In the genomic region with DNA sequence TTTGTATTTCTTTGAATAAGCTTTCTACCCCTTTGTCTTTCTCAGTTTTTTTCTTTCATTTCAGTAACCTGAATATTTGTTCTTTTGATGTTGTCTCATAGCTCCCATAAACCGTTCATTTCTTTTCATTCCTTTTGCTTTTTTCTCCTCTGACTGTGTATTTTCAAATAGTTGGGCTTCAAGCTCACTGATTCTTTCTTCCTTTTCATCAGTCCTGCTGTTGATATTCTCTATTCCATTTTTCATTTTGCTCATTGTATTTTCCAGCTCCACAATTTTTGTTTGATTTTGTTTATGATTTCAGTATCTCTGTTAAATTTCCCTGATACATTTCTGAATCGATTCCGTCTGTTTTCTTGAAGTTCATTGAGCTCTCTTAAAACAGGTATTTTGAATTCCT, we compare ENCODE assay signal across 22 cellular contexts.
DNase-seq lines count a peak whose midpoint lies in the region; ATAC-seq, FAIRE-seq and TF ChIP-seq lines count a peak whose summit lies in the region.
"Had no signal": no experiment of that assay in that cellular context is flagged by ENCODE, and none has a peak within 500 bp of the region (broad histone marks: within the 10 kb centered on the region; RNA-seq: fewer than 3 reads in every experiment).

No MANE protein-coding gene starts in this region.

- peaks cover 35 to 38% of the 10 kb centered on the region in 2 donors for H3K9me3 Mint-ChIP-seq in stimulated activated naive B cell treated with anti-CD40 and anti-IgM and Interleukin-4, amounts not matched to agents 10 μg/mL and 1 μg/mL and 100 μg/mL, for 72 hours

- CTCF ChIA-PET in SK-N-SH (lab: Yijun Ruan, JAX), result no interaction called here
- CTCF ChIA-PET in HEK293 (lab: Yijun Ruan, JAX), result no interaction called here
- CTCF ChIA-PET in GM12878 (lab: Yijun Ruan, JAX), result interaction anchor here (1.0 kb wide), 1 partner anchor 11 kb away, joined by 3 read pairs; no protein-coding TSS in a partner anchor

- H2AFZ ChIP-seq in SK-N-SH (ENCODE audit: low read depth) (no peak overlapping the region), GM12878 (ENCODE audit: control insufficient read depth, low read depth, low read length) (no peak overlapping the region)
- H2AFZ ChIP-seq: GM23248 had no signal

- intact Hi-C loops in GM12878 (cut with micrococcal nuclease; ENCODE audit: unreplicated experiment) (no loop called here), posterior cingulate gyrus (cut with DNase I) (no loop called here)

- H3K27me3 Mint-ChIP-seq in stimulated activated naive B cell treated with anti-CD40 and anti-IgM and Interleukin-4, amounts not matched to agents 10 μg/mL and 1 μg/mL and 100 μg/mL, for 72 hours, result no peaks in the 10 kb centered on the region
- H3K27me3 Mint-ChIP-seq: B cell; CD4-positive, CD25-positive, alpha-beta regulatory T cell had no signal

- H3K4me3 ChIP-seq in SK-N-SH (ENCODE audit: low read depth in 2 of 2, low read length in 1 of 2), result no peak overlapping the region
- H3K4me3 ChIP-seq in HEK293 (ENCODE audit: low read depth, low read length), result no peak overlapping the region
- no peak overlapping the region for H3K4me3 ChIP-seq in GM12878
- H3K4me3 ChIP-seq: BLaER1, GM23248 had no signal

- ATAC-seq in SK-N-SH treated with all-trans-retinoic acid at 6 μM for 48 hours, result no peak
- no peak for ATAC-seq in GM12878
- no peak for ATAC-seq in stimulated activated naive B cell treated with anti-CD40 and anti-IgM and Interleukin-4, amounts not matched to agents 10 μg/mL and 1 μg/mL and 100 μg/mL, for 72 hours (replicated peaks)
- no peak for ATAC-seq in GM19035 (IDR thresholded peaks at IDR 0.05; ENCODE audit: unreplicated experiment)
- ATAC-seq: CD8-positive, alpha-beta T cell had no signal

- H3K79me2 ChIP-seq in SK-N-SH (ENCODE audit: insufficient read depth) (peaks cover 57% of the 10 kb centered on the region), GM12878 (ENCODE audit: control insufficient read depth, insufficient read depth, low read length) (no peaks in the 10 kb centered on the region)

- WGBS in SK-N-SH (ENCODE audit: low lambda C conversion rate), result 98% methylated on average over 3 of the region's 3 CpGs
- 96% methylated on average over 3 of the region's 3 CpGs for WGBS in GM12878 (ENCODE audit: insufficient coverage, insufficient replicate concordance, low lambda C conversion rate, missing lambda C conversion rate)

- TF ChIP-seq POLR2A in GM12878 (IDR thresholded peaks at IDR 0.05; ENCODE audit: low read depth, low read length), result no peak

- no peak for TF ChIP-seq EP300 in SK-N-SH (IDR thresholded peaks at IDR 0.05; ENCODE audit: borderline replicate concordance in 1 of 2, low read depth in 1 of 2, low read length in 1 of 2)
- TF ChIP-seq EP300 in GM12878 (IDR thresholded peaks at IDR 0.05; ENCODE audit: borderline replicate concordance in 1 of 2, control insufficient read depth in 1 of 2, low read depth in 2 of 2, low read length in 2 of 2), result no peak

- no TSS peak for BruUV-seq in GM12878 (replicated peaks; lab: Mats Ljungman, UMichigan)

- TF ChIP-seq CTCF in SK-N-SH (IDR thresholded peaks at IDR 0.05) (no peak), HEK293 (tag by site-specific recombination; IDR thresholded peaks at IDR 0.05) (no peak), GM12878 (IDR thresholded peaks at IDR 0.05 in 2 of 3, conservative IDR thresholded peaks at IDR 0.05 in 1 of 3; ENCODE audit: control insufficient read depth in 2 of 3, extremely low read depth in 1 of 3, insufficient read depth in 1 of 3, low read depth in 3 of 3, low read length in 3 of 3) (no peak)

- POLR2A ChIA-PET in SK-N-SH (lab: Yijun Ruan, JAX), result no interaction called here
- POLR2A ChIA-PET in HEK293 (lab: Yijun Ruan, JAX), result no interaction called here
- POLR2A ChIA-PET in GM12878 (lab: Charles Lee), result no interaction called here

- H3K4me2 ChIP-seq in SK-N-SH, result no peak overlapping the region
- no peak overlapping the region for H3K4me2 ChIP-seq in GM12878 (ENCODE audit: control insufficient read depth, insufficient read depth)
- H3K4me2 ChIP-seq: BLaER1 had no signal

- H4K20me1 ChIP-seq in SK-N-SH (ENCODE audit: insufficient read depth), result no peaks in the 10 kb centered on the region
- no peaks in the 10 kb centered on the region for H4K20me1 ChIP-seq in GM12878 (ENCODE audit: control insufficient read depth, insufficient read depth)
- H4K20me1 ChIP-seq: BLaER1 had no signal

- peaks cover 4% of the 10 kb centered on the region for H3F3A ChIP-seq in SK-N-SH (replicated peaks; ENCODE audit: insufficient read depth)

- no peak for DNase-seq in SK-N-SH
- DNase-seq in GM12878 (ENCODE audit: low read depth, low spot score), result no peak
- DNase-seq in stimulated activated naive B cell treated with anti-CD40 and anti-IgM and Interleukin-4, amounts not matched to agents 10 μg/mL and 1 μg/mL and 100 μg/mL, for 72 hours, result no peak
- no peak for DNase-seq in COLO668 (lab: John Stamatoyannopoulos, UW; ENCODE audit: unreplicated experiment)
- DNase-seq in posterior cingulate gyrus, result no peak
- DNase-seq: CD4-positive, CD25-positive, alpha-beta regulatory T cell; CD8-positive, alpha-beta T cell; DMS153; DND-41; GM23248; H7; HCEC 1CT; HFFc6 had no signal

- TF ChIP-seq RAD21 in SK-N-SH (IDR thresholded peaks at IDR 0.05; ENCODE audit: low read length) (no peak), GM12878 (IDR thresholded peaks at IDR 0.05; ENCODE audit: insufficient read depth, low read depth, low read length) (no peak)

- H3K36me3 ChIP-seq in SK-N-SH (replicated peaks in 1 of 2; ENCODE audit: control insufficient read depth in 1 of 2, insufficient read depth in 2 of 2, low read length in 1 of 2) (peaks cover 0 to 35% of the 10 kb centered on the region in 2 experiments), HEK293 (ENCODE audit: control insufficient read depth in 2 of 2, insufficient read depth in 1 of 2, low read length in 2 of 2) (no peaks in the 10 kb centered on the region), GM12878 (ENCODE audit: control insufficient read depth in 2 of 2, insufficient read depth in 2 of 2, low read length in 1 of 2) (no peaks in the 10 kb centered on the region)

- FAIRE-seq in GM12878 (lab: Jason Lieb, UNC), result no peak
- FAIRE-seq: GM12891, H1 had no signal

- H3K4me1 ChIP-seq in SK-N-SH (ENCODE audit: control insufficient read depth in 1 of 2, insufficient read depth in 2 of 2, low read depth in 1 of 2, low read length in 1 of 2) (0 out of 4 replicates have a peak, but pooled peaks cover 0 to 4% of the 10 kb centered on the region in 2 experiments), HEK293 (ENCODE audit: control insufficient read depth, insufficient read depth, low read length) (no peaks in the 10 kb centered on the region), GM12878 (ENCODE audit: control insufficient read depth, insufficient read depth, low read length) (no peaks in the 10 kb centered on the region)
- H3K4me1 ChIP-seq: BLaER1 had no signal

- H3K27me3 ChIP-seq in SK-N-SH (ENCODE audit: insufficient read depth) (no peaks in the 10 kb centered on the region), GM12878 (replicated peaks in 1 of 2; ENCODE audit: control insufficient read depth in 2 of 2, insufficient read depth in 2 of 2, low read length in 1 of 2) (no peaks in the 10 kb centered on the region)
- H3K27me3 ChIP-seq: BLaER1 had no signal

- peaks cover 50 to 69% of the 10 kb centered on the region in 2 donors for H3K36me3 Mint-ChIP-seq in stimulated activated naive B cell treated with anti-CD40 and anti-IgM and Interleukin-4, amounts not matched to agents 10 μg/mL and 1 μg/mL and 100 μg/mL, for 72 hours

- no peaks in the 10 kb centered on the region for H3K4me1 Mint-ChIP-seq in stimulated activated naive B cell treated with anti-CD40 and anti-IgM and Interleukin-4, amounts not matched to agents 10 μg/mL and 1 μg/mL and 100 μg/mL, for 72 hours
- H3K4me1 Mint-ChIP-seq: B cell had no signal

- RAD21 ChIA-PET in GM12878 (lab: Charles Lee; ENCODE audit: unreplicated experiment), result no interaction called here

- no peak overlapping the region for H3K9ac ChIP-seq in SK-N-SH
- no peak overlapping the region for H3K9ac ChIP-seq in GM12878 (ENCODE audit: control insufficient read depth, insufficient read depth, low read length)
- H3K9ac ChIP-seq: BLaER1, GM23248 had no signal

- SMC1A ChIA-PET in GM12878 (lab: Charles Lee; ENCODE audit: uncharacterized antibody, unreplicated experiment), result interaction anchor here (0.9 kb wide), 1 partner anchor 21 kb away, joined by 3 read pairs; no protein-coding TSS in a partner anchor

- peaks cover 3% of the 10 kb centered on the region; the same call in 1 of the 2 replicates for H3K9me2 ChIP-seq in SK-N-SH

- in situ Hi-C loops in GM12878 (cut with MboI), result no loop called here

- no peak overlapping the region for H3K4me3 Mint-ChIP-seq in stimulated activated naive B cell treated with anti-CD40 and anti-IgM and Interleukin-4, amounts not matched to agents 10 μg/mL and 1 μg/mL and 100 μg/mL, for 72 hours
- H3K4me3 Mint-ChIP-seq: B cell; CD4-positive, CD25-positive, alpha-beta regulatory T cell; CD8-positive, alpha-beta T cell; HFFc6 had no signal

- peaks cover 30% of the 10 kb centered on the region for H3K9me3 ChIP-seq in SK-N-SH
- no peaks in the 10 kb centered on the region for H3K9me3 ChIP-seq in HEK293 (ENCODE audit: control insufficient read depth, insufficient read depth, low read depth, low read length)
- peaks cover 2% of the 10 kb centered on the region; the same call in 2 of the 3 replicates for H3K9me3 ChIP-seq in GM12878 (replicated peaks; ENCODE audit: control insufficient read depth, insufficient read depth, low read length)

- H3K27ac Mint-ChIP-seq in stimulated activated naive B cell treated with anti-CD40 and anti-IgM and Interleukin-4, amounts not matched to agents 10 μg/mL and 1 μg/mL and 100 μg/mL, for 72 hours, result peak overlapping the region; percentile 69
- H3K27ac Mint-ChIP-seq: B cell; CD4-positive, CD25-positive, alpha-beta regulatory T cell; CD8-positive, alpha-beta T cell; HFFc6 had no signal

- H3K27ac ChIP-seq in SK-N-SH (ENCODE audit: low read depth in 2 of 2, low read length in 1 of 2) (no peak overlapping the region), HEK293 (ENCODE audit: extremely low read depth, low read depth, low read length) (no peak overlapping the region), GM12878 (ENCODE audit: control insufficient read depth, insufficient read depth) (no peak overlapping the region)
- H3K27ac ChIP-seq: 22Rv1, BLaER1, C4-2B, GM23248 had no signal

TF ChIP-seq in SK-N-SH treated with all-trans-retinoic acid at 6 μM for 48 hours, 23 proteins besides CTCF, POLR2A, EP300 and RAD21:
- TF ChIP-seq ARNTL (CRISPR knock-in tag; IDR thresholded peaks at IDR 0.05; ENCODE audit: borderline replicate concordance, low read depth) (no peak), ZFP30 (CRISPR knock-in tag; IDR thresholded peaks at IDR 0.05) (peak; percentile 96)

TF ChIP-seq in GM12878, 131 proteins besides CTCF, POLR2A, EP300 and RAD21:
- TF ChIP-seq PAX8 (IDR thresholded peaks at IDR 0.05) (no peak), NR2C2 (IDR thresholded peaks at IDR 0.05; ENCODE audit: borderline replicate concordance, control insufficient read depth, insufficient read length, low read depth) (no peak), CBX5 (IDR thresholded peaks at IDR 0.05; ENCODE audit: low read depth) (peak; percentile 73; the same call in 1 of the 2 replicates)
